1 cellular context compared by ENCODE assay signal in genomic region chr15:65766422-65767263, GRCh38.
TF ChIP-seq lines count a peak whose summit lies in the region.

No MANE protein-coding gene starts in this region.

TF ChIP-seq in HepG2, 621 proteins besides CTCF, POLR2A, EP300 and RAD21 (continued from another document):
- TF ChIP-seq ATF2 (CRISPR knock-in tag; IDR thresholded peaks at IDR 0.05), result peak; percentile 76; the same call in 1 of the 2 replicates
- peak; percentile 42; the same call in 1 of the 2 replicates for TF ChIP-seq ZNF652 (CRISPR knock-in tag; IDR thresholded peaks at IDR 0.05; ENCODE audit: borderline replicate concordance, low read depth)
- TF ChIP-seq JUND (CRISPR knock-in tag; IDR thresholded peaks at IDR 0.05), result peak; percentile 58; the same call in 1 of the 2 replicates
- peak; percentile 83; the same call in 1 of the 2 replicates for TF ChIP-seq JUN (CRISPR knock-in tag; IDR thresholded peaks at IDR 0.05)
- TF ChIP-seq MEIS1 (CRISPR knock-in tag; IDR thresholded peaks at IDR 0.05; ENCODE audit: borderline replicate concordance), result no peak
- peak; percentile 98; the same call in 1 of the 2 replicates for TF ChIP-seq HOMEZ (CRISPR knock-in tag; IDR thresholded peaks at IDR 0.05; ENCODE audit: low read depth)
- TF ChIP-seq KAT2B (IDR thresholded peaks at IDR 0.05; ENCODE audit: borderline replicate concordance, low read depth, low read length), result no peak
- peak; percentile 22; the same call in 1 of the 2 replicates for TF ChIP-seq ZMYM4 (CRISPR knock-in tag; IDR thresholded peaks at IDR 0.05)
- TF ChIP-seq NPAS2 (CRISPR knock-in tag; IDR thresholded peaks at IDR 0.05; ENCODE audit: borderline replicate concordance), result no peak
- peak; percentile 23; the same call in 1 of the 2 replicates for TF ChIP-seq THAP11 (CRISPR knock-in tag; IDR thresholded peaks at IDR 0.05)
- TF ChIP-seq MNT (IDR thresholded peaks at IDR 0.05), result peak; percentile 86
- TF ChIP-seq CREB1 (IDR thresholded peaks at IDR 0.05), result no peak
- TF ChIP-seq CREB1 (CRISPR knock-in tag; IDR thresholded peaks at IDR 0.05), result peak; percentile 82
- TF ChIP-seq GATAD2A (CRISPR knock-in tag; IDR thresholded peaks at IDR 0.05), result 0 out of 2 replicates have a peak, but pooled peaks have one; percentile 29
- TF ChIP-seq LBX2 (CRISPR knock-in tag; IDR thresholded peaks at IDR 0.05; ENCODE audit: borderline replicate concordance), result no peak
- TF ChIP-seq ZNF770 (CRISPR knock-in tag; IDR thresholded peaks at IDR 0.05), result no peak
- peak; percentile 94 for TF ChIP-seq ZNF205 (CRISPR knock-in tag; IDR thresholded peaks at IDR 0.05)
- peak; percentile 53; the same call in 1 of the 2 replicates for TF ChIP-seq ZNF878 (CRISPR knock-in tag; IDR thresholded peaks at IDR 0.05)
- TF ChIP-seq TFAP4 (IDR thresholded peaks at IDR 0.05; ENCODE audit: borderline replicate concordance, low read depth), result peak; percentile 50; the same call in 1 of the 2 replicates
- TF ChIP-seq DNMT1 (CRISPR knock-in tag; IDR thresholded peaks at IDR 0.05), result no peak
- peak; percentile 22; the same call in 1 of the 2 replicates for TF ChIP-seq ARID5B (CRISPR knock-in tag; IDR thresholded peaks at IDR 0.05)
- peak; percentile 77; the same call in 1 of the 2 replicates for TF ChIP-seq ATF3 (CRISPR knock-in tag; IDR thresholded peaks at IDR 0.05)
- peak; percentile 56; the same call in 1 of the 2 replicates for TF ChIP-seq FOXA1 (IDR thresholded peaks at IDR 0.05)
- TF ChIP-seq FOXA1 (CRISPR knock-in tag; IDR thresholded peaks at IDR 0.05), result peak; percentile 41
- TF ChIP-seq FOXA3 (CRISPR knock-in tag; IDR thresholded peaks at IDR 0.05), result peak; percentile 87
- TF ChIP-seq POGZ (CRISPR knock-in tag; IDR thresholded peaks at IDR 0.05), result peak; percentile 49; the same call in 1 of the 2 replicates
- TF ChIP-seq DMTF1 (CRISPR knock-in tag; IDR thresholded peaks at IDR 0.05), result no peak
- TF ChIP-seq MIER2 (CRISPR knock-in tag; IDR thresholded peaks at IDR 0.05), result no peak
- TF ChIP-seq CHD2 (IDR thresholded peaks at IDR 0.05; ENCODE audit: low read depth, low read length), result no peak
- no peak for TF ChIP-seq ZFP36L2 (CRISPR knock-in tag; IDR thresholded peaks at IDR 0.05)
- no peak for TF ChIP-seq ZNF383 (CRISPR knock-in tag; IDR thresholded peaks at IDR 0.05; ENCODE audit: borderline replicate concordance)
- peak; percentile 70; the same call in 1 of the 2 replicates for TF ChIP-seq ZNF362 (CRISPR knock-in tag; IDR thresholded peaks at IDR 0.05; ENCODE audit: borderline replicate concordance)
- TF ChIP-seq RFX5 (IDR thresholded peaks at IDR 0.05; ENCODE audit: low read depth, low read length), result no peak
- peak; percentile 50; the same call in 1 of the 2 replicates for TF ChIP-seq SAP130 (CRISPR knock-in tag; IDR thresholded peaks at IDR 0.05; ENCODE audit: low read depth)
- peak; percentile 41 for TF ChIP-seq CREM (IDR thresholded peaks at IDR 0.05)
- TF ChIP-seq CREM (CRISPR knock-in tag; IDR thresholded peaks at IDR 0.05), result no peak
TF ChIP-seq in HepG2: peak in this region for 23.
